ENCODE assay signal across 18 cellular contexts in genomic region chr22:44882226-44882905, GRCh38.
DNase-seq lines count a peak whose midpoint lies in the region; ATAC-seq and TF ChIP-seq lines count a peak whose summit lies in the region.
"Had no signal": no experiment of that assay in that cellular context is flagged by ENCODE, and none has a peak within 500 bp of the region (broad histone marks: within the 10 kb centered on the region; RNA-seq: fewer than 3 reads in every experiment).

No MANE protein-coding gene starts in this region.

- H4K8ac ChIP-seq in neuronal stem cell (ENCODE audit: low read depth, low read length) (no peak overlapping the region), mesendoderm (ENCODE audit: low read depth, low read length) (no peak overlapping the region)

- H3K9me3 ChIP-seq in endodermal cell (ENCODE audit: control insufficient read depth, low read length) (peaks cover 7% of the 10 kb centered on the region), neuronal stem cell (replicated peaks in 1 of 2; ENCODE audit: control insufficient read depth in 2 of 2, insufficient read depth in 1 of 2, low read depth in 1 of 2, low read length in 2 of 2) (peaks cover 13 to 16% of the 10 kb centered on the region in 2 donors)

- H3K4me1 Mint-ChIP-seq in GM23338 = no peaks in the 10 kb centered on the region; the same call in 2 of the 3 replicates
- no peaks in the 10 kb centered on the region for H3K4me1 Mint-ChIP-seq in endodermal cell

- no peak overlapping the region for H3K4me2 ChIP-seq in GM23338
- H3K4me2 ChIP-seq in neuronal stem cell (ENCODE audit: insufficient read depth, low read length, poor library complexity, severe bottlenecking) = no peak overlapping the region
- no peak overlapping the region for H3K4me2 ChIP-seq in mesendoderm (ENCODE audit: low read length)

- H3K9ac ChIP-seq in endodermal cell (ENCODE audit: extremely low read depth, low read length, poor library complexity, severe bottlenecking) (no peak overlapping the region), neuronal stem cell (ENCODE audit: low read depth, low read length, poor library complexity) (no peak overlapping the region), mesendoderm (ENCODE audit: low read length) (no peak overlapping the region)

- H2BK5ac ChIP-seq in neuronal stem cell (ENCODE audit: low read length) = no peak overlapping the region
- H2BK5ac ChIP-seq in mesendoderm (ENCODE audit: low read length) = no peak overlapping the region

- H3F3A ChIP-seq in GM23338 (replicated peaks; ENCODE audit: low read depth) = no peaks in the 10 kb centered on the region

- H4K5ac ChIP-seq in mesendoderm (ENCODE audit: low read length) = no peak overlapping the region

- H3K4ac ChIP-seq in neuronal stem cell (ENCODE audit: low read length) = no peak overlapping the region
- H3K4ac ChIP-seq in mesendoderm (ENCODE audit: low read depth, low read length) = no peak overlapping the region

- H3K9me3 Mint-ChIP-seq in GM23338 (peaks cover 7% of the 10 kb centered on the region; the same call in 1 of the 3 replicates), endodermal cell (peaks cover 5% of the 10 kb centered on the region)

- H3K36me3 Mint-ChIP-seq in GM23338 (ENCODE audit: low read depth) (peaks cover 35% of the 10 kb centered on the region), endodermal cell (ENCODE audit: low read depth) (peaks cover 41% of the 10 kb centered on the region)

- no peak overlapping the region for H3K56ac ChIP-seq in mesendoderm (ENCODE audit: low read length)

- H3K27me3 Mint-ChIP-seq in GM23338 (ENCODE audit: insufficient read depth, low read depth, poor library complexity) (peaks cover 2% of the 10 kb centered on the region), endodermal cell (ENCODE audit: insufficient read depth) (no peaks in the 10 kb centered on the region)

- H3K4me3 Mint-ChIP-seq in GM23338 = no peak overlapping the region
- no peak overlapping the region for H3K4me3 Mint-ChIP-seq in endodermal cell

- no peak overlapping the region for H2BK12ac ChIP-seq in neuronal stem cell (ENCODE audit: low read length)

- H3K27ac ChIP-seq in GM23338 (ENCODE audit: low read depth) (no peak overlapping the region), endodermal cell (ENCODE audit: low read depth, low read length) (no peak overlapping the region), neuronal stem cell (replicated peaks; ENCODE audit: low read length) (no peak overlapping the region), mesendoderm (ENCODE audit: low read depth, low read length) (no peak overlapping the region)
- H3K27ac ChIP-seq: SK-N-MC had no signal

- no peak overlapping the region for H2BK15ac ChIP-seq in neuronal stem cell (ENCODE audit: low read length)
- no peak overlapping the region for H2BK15ac ChIP-seq in mesendoderm (replicated peaks; ENCODE audit: low read depth)

- no peak overlapping the region for H3K4me3 ChIP-seq in GM23338
- H3K4me3 ChIP-seq in endodermal cell (ENCODE audit: low read length) = no peak overlapping the region
- H3K4me3 ChIP-seq in neuronal stem cell (ENCODE audit: low read length in 2 of 2) = no peak overlapping the region
- no peak overlapping the region for H3K4me3 ChIP-seq in mesendoderm (ENCODE audit: low read length)
- H3K4me3 ChIP-seq: SK-N-MC had no signal

- no peaks in the 10 kb centered on the region for H3K9me2 ChIP-seq in GM23338 (ENCODE audit: insufficient read depth)

- WGBS in endodermal cell (ENCODE audit: insufficient coverage in 1 of 2, insufficient read length in 1 of 2), 2 experiments = 95 to 98% methylated on average over 21 to 24 of the region's 26 CpGs
- WGBS in neuronal stem cell (ENCODE audit: extremely low coverage in 2 of 2, insufficient read length in 2 of 2, insufficient replicate concordance in 1 of 2), 2 donors = no CpG with 5 or more reads among the region's 26 CpGs
- WGBS in mesendoderm (ENCODE audit: extremely low coverage, insufficient coverage, low lambda C conversion rate) = no CpG with 5 or more reads among the region's 26 CpGs

- no peak overlapping the region for H4K91ac ChIP-seq in neuronal stem cell (ENCODE audit: low read depth, low read length, poor library complexity)

- H3K36me3 ChIP-seq in GM23338 (ENCODE audit: insufficient read depth) (no peaks in the 10 kb centered on the region), endodermal cell (ENCODE audit: control insufficient read depth, insufficient read depth, low read length) (peaks cover 32% of the 10 kb centered on the region), neuronal stem cell (replicated peaks in 1 of 2; ENCODE audit: control insufficient read depth in 2 of 2, insufficient read depth in 2 of 2, low read length in 2 of 2) (peaks cover 45 to 95% of the 10 kb centered on the region in 2 donors), mesendoderm (ENCODE audit: control insufficient read depth, insufficient read depth, low read length) (peaks cover 2% of the 10 kb centered on the region)

- H3K79me2 ChIP-seq in GM23338 (replicated peaks; ENCODE audit: insufficient read depth) (no peaks in the 10 kb centered on the region), mesendoderm (ENCODE audit: control insufficient read depth, insufficient read depth, low read length) (no peaks in the 10 kb centered on the region)

- peaks cover 9% of the 10 kb centered on the region for H3K79me1 ChIP-seq in neuronal stem cell (ENCODE audit: low read depth, low read length)
- no peaks in the 10 kb centered on the region for H3K79me1 ChIP-seq in mesendoderm (ENCODE audit: low read length)

- DNase-seq in GM03348 (ENCODE audit: low spot score) (peak; percentile 4), GM23338 (ENCODE audit: low spot score) (peak; percentile 39), endodermal cell (peak; percentile 45), neuronal stem cell (ENCODE audit: low spot score) (no peak), T1000 (lab: John Stamatoyannopoulos, UW) (no peak), erythroblast (lab: John Stamatoyannopoulos, UW) (no peak), mesendoderm (no peak)
- DNase-seq: C1 segment of cervical spinal cord; DMS79; HCEC 1CT; KG1; NCI-H1694 treated with DMSO at 0.1 percent for 48 hours; NCI-H510A; NCI-H748 treated with DMSO at 0.1 percent for 48 hours; NK-92 treated with Interleukin-12 subunit alpha and Interleukin-12 subunit beta, amount 100 ng/mL, for 24 hours; SHP77 had no signal

- no peak for TF ChIP-seq POLR2A in erythroblast (IDR thresholded peaks at IDR 0.05; ENCODE audit: low read length)

- peak overlapping the region; percentile 25 for H3K18ac ChIP-seq in neuronal stem cell (ENCODE audit: low read length)
- H3K18ac ChIP-seq in mesendoderm (ENCODE audit: low read length) = no peak overlapping the region

- H2BK120ac ChIP-seq in neuronal stem cell (ENCODE audit: low read depth, low read length) = no peak overlapping the region
- no peak overlapping the region for H2BK120ac ChIP-seq in mesendoderm (ENCODE audit: low read depth, low read length)

- H2AK5ac ChIP-seq in neuronal stem cell (ENCODE audit: low read depth, low read length) = no peak overlapping the region
- no peak overlapping the region for H2AK5ac ChIP-seq in mesendoderm (ENCODE audit: low read length)

- H3K27me3 ChIP-seq in GM23338 (ENCODE audit: insufficient read depth) (no peaks in the 10 kb centered on the region), endodermal cell (ENCODE audit: control insufficient read depth, insufficient read depth, low read length, poor library complexity, severe bottlenecking) (no peaks in the 10 kb centered on the region), neuronal stem cell (ENCODE audit: control insufficient read depth in 3 of 3, insufficient read depth in 3 of 3, low read depth in 1 of 3, low read length in 3 of 3) (no peaks in the 10 kb centered on the region), mesendoderm (ENCODE audit: insufficient read depth, low read length, poor library complexity) (no peaks in the 10 kb centered on the region)

- H2AFZ ChIP-seq in GM23338 (no peak overlapping the region), neuronal stem cell (ENCODE audit: low read length) (no peak overlapping the region)

- TF ChIP-seq CTCF in GM23338 (conservative IDR thresholded peaks at IDR 0.05; ENCODE audit: low read depth in 2 of 2) (peak in 1 of 2 experiments; percentile 25; a peak in 1 of 4 replicates), endodermal cell (conservative IDR thresholded peaks at IDR 0.05) (peak; percentile 35)

- no peak overlapping the region for H3K23ac ChIP-seq in neuronal stem cell (ENCODE audit: low read depth, low read length, poor library complexity)
- no peak overlapping the region for H3K23ac ChIP-seq in mesendoderm (ENCODE audit: low read length)

- no peak overlapping the region for H3K14ac ChIP-seq in neuronal stem cell (ENCODE audit: low read length)

- H3K4me1 ChIP-seq in GM23338 (ENCODE audit: insufficient read depth) (no peaks in the 10 kb centered on the region), endodermal cell (ENCODE audit: control insufficient read depth, insufficient read depth, low read length) (no peaks in the 10 kb centered on the region), neuronal stem cell (ENCODE audit: control insufficient read depth in 2 of 2, insufficient read depth in 1 of 2, low read depth in 1 of 2, low read length in 2 of 2) (no peaks in the 10 kb centered on the region), mesendoderm (ENCODE audit: control insufficient read depth, low read depth, low read length) (no peaks in the 10 kb centered on the region)

- no peaks in the 10 kb centered on the region for H4K20me1 ChIP-seq in GM23338 (replicated peaks; ENCODE audit: insufficient read depth)

- ATAC-seq in GM23338 = peak; percentile 57
- ATAC-seq in HG03095 (IDR thresholded peaks at IDR 0.05; ENCODE audit: unreplicated experiment) = no peak

- H3K27ac Mint-ChIP-seq in GM23338 (no peak overlapping the region), endodermal cell (no peak overlapping the region)

Comparison
In these comparisons a context has a peak if more than half of its experiments do, and no peak if none do; other contexts are left out.
1. DNase-seq: peak in GM03348 (single experiment), GM23338 (single experiment) and endodermal cell (single experiment); none in neuronal stem cell (single experiment), T1000 (single experiment), erythroblast (0 of 2) and mesendoderm (single experiment).